Comparison of ENCODE assay signal across 1 cellular context in genomic region chr4:173524218-173525117, GRCh38.
TF ChIP-seq lines count a peak whose summit lies in the region.

No MANE protein-coding gene starts in this region.

TF ChIP-seq in WTC11, 78 proteins besides CTCF, POLR2A, EP300 and RAD21 (continued from another document):
- no peak for TF ChIP-seq ERG (CRISPR knock-in tag; IDR thresholded peaks at IDR 0.05)
- TF ChIP-seq, protein P1, sequence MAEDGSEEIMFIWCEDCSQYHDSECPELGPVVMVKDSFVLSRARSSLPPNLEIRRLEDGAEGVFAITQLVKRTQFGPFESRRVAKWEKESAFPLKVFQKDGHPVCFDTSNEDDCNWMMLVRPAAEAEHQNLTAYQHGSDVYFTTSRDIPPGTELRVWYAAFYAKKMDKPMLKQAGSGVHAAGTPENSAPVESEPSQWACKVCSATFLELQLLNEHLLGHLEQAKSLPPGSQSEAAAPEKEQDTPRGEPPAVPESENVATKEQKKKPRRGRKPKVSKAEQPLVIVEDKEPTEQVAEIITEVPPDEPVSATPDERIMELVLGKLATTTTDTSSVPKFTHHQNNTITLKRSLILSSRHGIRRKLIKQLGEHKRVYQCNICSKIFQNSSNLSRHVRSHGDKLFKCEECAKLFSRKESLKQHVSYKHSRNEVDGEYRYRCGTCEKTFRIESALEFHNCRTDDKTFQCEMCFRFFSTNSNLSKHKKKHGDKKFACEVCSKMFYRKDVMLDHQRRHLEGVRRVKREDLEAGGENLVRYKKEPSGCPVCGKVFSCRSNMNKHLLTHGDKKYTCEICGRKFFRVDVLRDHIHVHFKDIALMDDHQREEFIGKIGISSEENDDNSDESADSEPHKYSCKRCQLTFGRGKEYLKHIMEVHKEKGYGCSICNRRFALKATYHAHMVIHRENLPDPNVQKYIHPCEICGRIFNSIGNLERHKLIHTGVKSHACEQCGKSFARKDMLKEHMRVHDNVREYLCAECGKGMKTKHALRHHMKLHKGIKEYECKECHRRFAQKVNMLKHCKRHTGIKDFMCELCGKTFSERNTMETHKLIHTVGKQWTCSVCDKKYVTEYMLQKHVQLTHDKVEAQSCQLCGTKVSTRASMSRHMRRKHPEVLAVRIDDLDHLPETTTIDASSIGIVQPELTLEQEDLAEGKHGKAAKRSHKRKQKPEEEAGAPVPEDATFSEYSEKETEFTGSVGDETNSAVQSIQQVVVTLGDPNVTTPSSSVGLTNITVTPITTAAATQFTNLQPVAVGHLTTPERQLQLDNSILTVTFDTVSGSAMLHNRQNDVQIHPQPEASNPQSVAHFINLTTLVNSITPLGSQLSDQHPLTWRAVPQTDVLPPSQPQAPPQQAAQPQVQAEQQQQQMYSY (CRISPR knock-in tag; IDR thresholded peaks at IDR 0.05) = no peak
- no peak for TF ChIP-seq NFE2L1 (CRISPR knock-in tag; IDR thresholded peaks at IDR 0.05)
- TF ChIP-seq NFYB (CRISPR knock-in tag; conservative IDR thresholded peaks at IDR 0.05; ENCODE audit: low read depth) = no peak
- no peak for TF ChIP-seq NR3C1 (CRISPR knock-in tag; conservative IDR thresholded peaks at IDR 0.05; ENCODE audit: low read depth)
- TF ChIP-seq USF2 (CRISPR knock-in tag; IDR thresholded peaks at IDR 0.05) = no peak
- no peak for TF ChIP-seq ATF3 (CRISPR knock-in tag; conservative IDR thresholded peaks at IDR 0.05)
